Comparison of ENCODE assay signal across 8 cellular contexts in genomic region chr22:43152001-43152354, GRCh38. TPM values are rescaled to one million over a fixed set of nuclear protein-coding genes. Genes with fewer than 3 reads are reported as not detected.
DNase-seq lines count a peak whose midpoint lies in the region; TF ChIP-seq lines count a peak whose summit lies in the region.

No MANE protein-coding gene starts in this region.

- peak; percentile 13 for DNase-seq in stimulated activated CD4-positive, alpha-beta T cell treated with anti-CD3 and anti-CD28 coated beads, Interleukin-4, amount 100 ng/mL, for 1 hour
- DNase-seq in stimulated activated CD4-positive, alpha-beta T cell treated with anti-CD3 and anti-CD28 coated beads, Interleukin-4, amount 100 ng/mL, for 4 hours = no peak
- no peak for DNase-seq in mesothelial cell of epicardium (ENCODE audit: low spot score in 2 of 2, unreplicated experiment in 2 of 2)
- no peak for DNase-seq in CD1c-positive myeloid dendritic cell (ENCODE audit: extremely low spot score)
- no peak for DNase-seq in RKO (ENCODE audit: low spot score)
- no peak for DNase-seq in NCI-H146 treated with DMSO at 0.1 percent for 48 hours (lab: John Stamatoyannopoulos, UW; ENCODE audit: unreplicated experiment)
- DNase-seq in H4 (ENCODE audit: low spot score) = no peak

- peak overlapping the region; percentile 40 to 85 (median 80) for H3K4me3 Mint-ChIP-seq in brain
- peak overlapping the region; percentile 64 for H3K4me3 Mint-ChIP-seq in mesothelial cell of epicardium

- H3K27me3 Mint-ChIP-seq in brain (peaks cover 15% of the 10 kb centered on the region), mesothelial cell of epicardium (ENCODE audit: low read depth) (no peaks in the 10 kb centered on the region)

- H3K4me1 Mint-ChIP-seq in brain (peaks cover 15% of the 10 kb centered on the region), mesothelial cell of epicardium (peaks cover 12% of the 10 kb centered on the region)

- H3K27ac Mint-ChIP-seq in brain (peak overlapping the region in 2 of 5 experiments; percentile 86 to 93), mesothelial cell of epicardium (no peak overlapping the region)

- no peaks in the 10 kb centered on the region for H3K36me3 Mint-ChIP-seq in brain
- no peaks in the 10 kb centered on the region for H3K36me3 Mint-ChIP-seq in mesothelial cell of epicardium

- no peak for TF ChIP-seq CTCF in brain (conservative IDR thresholded peaks at IDR 0.05)
- TF ChIP-seq CTCF in mesothelial cell of epicardium (IDR thresholded peaks at IDR 0.05; ENCODE audit: unreplicated experiment) = no peak

- H3K9me3 Mint-ChIP-seq in brain = peaks cover 0 to 3% (median 0%) of the 10 kb centered on the region in 5 experiments
- H3K9me3 Mint-ChIP-seq in mesothelial cell of epicardium = no peaks in the 10 kb centered on the region

RNA-seq across cellular contexts. Expression of gene TSPO, which starts 0.6 kb away (rescaled TPM):
- polyA plus RNA-seq in brain (ENCODE audit: insufficient read depth, low read depth, low replicate concordance) = 84.5 TPM
- total RNA-seq in mesothelial cell of epicardium = 43.2 to 44.9 TPM (median 44.5 TPM) in 3 replicates
- total RNA-seq in H4 (2014; rRNA removed; shearing (Covaris generic)) = 187 and 269 TPM in 2 replicates

RNA-seq across cellular contexts. Expression of gene MCAT, which starts 8.8 kb away (rescaled TPM):
- 22.9 TPM for polyA plus RNA-seq in brain (ENCODE audit: insufficient read depth, low read depth, low replicate concordance)
- total RNA-seq in mesothelial cell of epicardium = 17.4 to 18.1 TPM (median 17.6 TPM) in 3 replicates
- 14.6 and 16.5 TPM in 2 replicates for total RNA-seq in H4 (2014; rRNA removed; shearing (Covaris generic))

RNA-seq across cellular contexts. Expression of gene TTLL12, which starts 35.0 kb away (rescaled TPM):
- polyA plus RNA-seq in brain (ENCODE audit: insufficient read depth, low read depth, low replicate concordance) = 41.0 TPM
- 41.3 to 43.5 TPM (median 42.7 TPM) in 3 replicates for total RNA-seq in mesothelial cell of epicardium
- 35.2 and 48.3 TPM in 2 replicates for total RNA-seq in H4 (2014; rRNA removed; shearing (Covaris generic))

RNA-seq across cellular contexts. Expression of gene BIK, which starts 41.4 kb away (rescaled TPM):
- polyA plus RNA-seq in brain (ENCODE audit: insufficient read depth, low read depth, low replicate concordance) = 3.6 TPM
- total RNA-seq in mesothelial cell of epicardium = 8.0 to 9.9 TPM (median 9.3 TPM) in 3 replicates
- total RNA-seq in H4 (2014; rRNA removed; shearing (Covaris generic)) = 0.45 TPM in 1 of 2 replicates, not detected in the other
